9 cellular contexts compared by ENCODE assay signal in the genomic region with DNA sequence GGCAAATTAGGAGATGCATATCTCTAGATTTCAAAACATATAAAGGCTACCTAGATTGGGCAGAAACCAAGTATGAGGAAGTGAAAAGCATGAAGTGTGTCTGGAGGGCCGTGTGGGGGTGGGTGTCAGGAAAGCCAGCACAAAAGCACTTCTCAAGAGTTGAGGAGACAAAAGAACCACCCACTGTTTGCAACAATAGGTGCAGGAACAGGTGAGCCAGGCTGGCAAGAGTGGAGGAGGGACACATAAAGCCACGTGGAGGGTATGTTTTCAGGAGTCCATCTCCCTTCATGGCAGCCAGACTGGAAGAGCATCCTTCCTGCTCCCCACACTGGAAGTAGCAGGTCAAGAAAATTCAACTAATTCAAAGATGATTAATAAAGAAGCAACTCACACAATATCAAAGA.
A peak's percentile ranks its signal among the peaks of the same experiment; 100 is the strongest.
DNase-seq lines count a peak whose midpoint lies in the region; ATAC-seq and TF ChIP-seq lines count a peak whose summit lies in the region.
"Had no signal": no experiment of that assay in that cellular context is flagged by ENCODE, and none has a peak within 500 bp of the region (broad histone marks: within the 10 kb centered on the region; RNA-seq: fewer than 3 reads in every experiment).

No MANE protein-coding gene starts in this region.

- H3K27ac ChIP-seq in vagina, result no peak overlapping the region

- ATAC-seq in GM21447 (IDR thresholded peaks at IDR 0.05; ENCODE audit: unreplicated experiment) (peak; percentile 100), HG03558 (IDR thresholded peaks at IDR 0.05; ENCODE audit: extremely low read depth, unreplicated experiment) (peak; percentile 94)

- no peak overlapping the region for H3K4me3 ChIP-seq in vagina

- no peak for TF ChIP-seq CTCF in vagina (IDR thresholded peaks at IDR 0.05)

- no peak for TF ChIP-seq POLR2A in vagina (IDR thresholded peaks at IDR 0.05)

- no peaks in the 10 kb centered on the region for H3K36me3 ChIP-seq in vagina

- no peaks in the 10 kb centered on the region for H3K27me3 ChIP-seq in vagina

- intact Hi-C loops in vagina (cut with DNase I), result no loop called here

- H3K4me1 ChIP-seq in vagina, result no peaks in the 10 kb centered on the region

- DNase-seq in DMS53 (lab: John Stamatoyannopoulos, UW) (peak; percentile 87), OCI-M1 (lab: John Stamatoyannopoulos, UW) (peak; percentile 23), vagina (ENCODE audit: extremely low spot score in 2 of 2) (no peak), hepatic stellate cell (ENCODE audit: low spot score) (no peak), activated gamma-delta T cell (lab: John Stamatoyannopoulos, UW) (no peak), OCI-M2 (lab: John Stamatoyannopoulos, UW; ENCODE audit: unreplicated experiment) (no peak)
- DNase-seq: DND-41 had no signal

- H3K9me3 ChIP-seq in vagina, result no peaks in the 10 kb centered on the region

Comparison
In these comparisons a context has a peak if more than half of its experiments do, and no peak if none do; other contexts are left out.
1. DNase-seq: peak in DMS53 (single experiment) and OCI-M1 (single experiment); none in vagina (0 of 2), hepatic stellate cell (single experiment), activated gamma-delta T cell (single experiment) and OCI-M2 (single experiment).